ENCODE assay signal across 21 cellular contexts in the genomic region with DNA sequence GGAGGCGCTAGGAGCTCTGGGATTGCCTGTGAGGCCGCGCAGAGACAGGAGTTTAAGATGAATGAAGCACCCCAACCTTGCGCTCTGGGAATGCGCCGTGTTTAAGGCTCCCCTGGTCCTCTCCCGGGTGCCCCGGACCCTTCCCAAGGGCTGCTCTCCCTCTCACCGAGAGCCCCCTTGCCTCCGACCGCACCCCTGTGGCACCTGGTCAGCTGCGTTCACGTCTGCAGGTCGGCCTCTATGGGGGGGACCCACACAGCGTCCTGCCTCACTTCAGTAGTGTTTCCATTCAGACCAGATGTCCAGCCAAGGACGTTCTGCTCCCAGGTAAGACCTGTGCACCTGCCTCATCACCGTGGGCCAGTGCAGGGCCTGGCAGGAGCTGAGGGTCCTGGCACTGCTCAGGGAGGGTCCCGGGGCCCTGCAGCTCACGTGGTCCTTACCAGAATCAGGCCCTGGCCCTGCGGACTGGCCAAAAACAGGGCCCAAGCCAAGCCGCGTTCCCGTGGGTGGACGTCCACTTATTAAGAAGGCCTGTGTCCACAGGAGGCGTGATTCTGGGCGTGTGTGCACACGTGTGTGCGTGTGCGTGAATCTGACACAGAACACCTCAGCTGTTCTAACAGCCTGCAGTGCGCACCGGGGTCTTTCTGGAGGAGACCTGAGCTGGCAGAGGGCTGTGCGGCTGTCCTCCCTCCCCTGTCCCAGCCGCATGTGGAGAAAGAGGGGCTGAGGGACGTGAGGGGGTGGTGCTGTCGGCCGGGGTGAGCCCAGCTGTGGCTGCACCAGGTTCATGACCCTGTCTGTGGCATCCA.
DNase-seq lines count a peak whose midpoint lies in the region; ATAC-seq and TF ChIP-seq lines count a peak whose summit lies in the region.
"Had no signal": no experiment of that assay in that cellular context is flagged by ENCODE, and none has a peak within 500 bp of the region (broad histone marks: within the 10 kb centered on the region; RNA-seq: fewer than 3 reads in every experiment).

No MANE protein-coding gene starts in this region.

- TF ChIP-seq CTCF in right lobe of liver (IDR thresholded peaks at IDR 0.05) (no peak), type B pancreatic cell (conservative IDR thresholded peaks at IDR 0.05) (no peak), foreskin fibroblast (IDR thresholded peaks at IDR 0.05; ENCODE audit: low read depth, low read length) (no peak)

- peaks cover 33% of the 10 kb centered on the region for H3K27me3 Mint-ChIP-seq in activated naive CD4-positive, alpha-beta T cell treated with anti-CD3 and anti-CD28 coated beads for 36 hours (ENCODE audit: low read depth)
- peaks cover 52% of the 10 kb centered on the region for H3K27me3 Mint-ChIP-seq in type B pancreatic cell

- H3K27ac ChIP-seq in right lobe of liver: no peak overlapping the region
- H3K27ac ChIP-seq: esophagus muscularis mucosa, SK-N-MC had no signal

- no peaks in the 10 kb centered on the region for H3K36me3 Mint-ChIP-seq in activated naive CD4-positive, alpha-beta T cell treated with anti-CD3 and anti-CD28 coated beads for 36 hours (ENCODE audit: low read depth)
- H3K36me3 Mint-ChIP-seq in type B pancreatic cell: no peaks in the 10 kb centered on the region
- H3K36me3 Mint-ChIP-seq: CD4-positive, CD25-positive, alpha-beta regulatory T cell; naive thymus-derived CD4-positive, alpha-beta T cell had no signal

- intact Hi-C loops in activated naive CD4-positive, alpha-beta T cell treated with anti-CD3 and anti-CD28 coated beads for 36 hours (cut with micrococcal nuclease): no loop called here
- intact Hi-C loops in right lobe of liver (cut with DNase I): no loop called here

- no peaks in the 10 kb centered on the region for H3K9me3 ChIP-seq in right lobe of liver
- H3K9me3 ChIP-seq: esophagus muscularis mucosa had no signal

- no peaks in the 10 kb centered on the region for H3K9me3 Mint-ChIP-seq in activated naive CD4-positive, alpha-beta T cell treated with anti-CD3 and anti-CD28 coated beads for 36 hours
- no peaks in the 10 kb centered on the region for H3K9me3 Mint-ChIP-seq in type B pancreatic cell
- H3K9me3 Mint-ChIP-seq: CD4-positive, CD25-positive, alpha-beta regulatory T cell had no signal

- DNase-seq in activated naive CD4-positive, alpha-beta T cell treated with anti-CD3 and anti-CD28 coated beads for 36 hours: peak; percentile 3
- no peak for DNase-seq in activated naive CD4-positive, alpha-beta T cell treated with Interleukin-2 at 50 U/mL for 16 hours
- DNase-seq in activated naive CD4-positive, alpha-beta T cell treated with anti-CD3 and anti-CD28 coated beads, Interleukin-2, amount 50 U/mL, for 16 hours: peak; percentile 6
- DNase-seq in right lobe of liver: peak; percentile 11 to 45 (median 36)
- peak; percentile 53 for DNase-seq in type B pancreatic cell (ENCODE audit: extremely low spot score, unreplicated experiment)
- no peak for DNase-seq in foreskin fibroblast
- no peak for DNase-seq in NCI-H2171 treated with DMSO at 0.1 percent for 48 hours (lab: John Stamatoyannopoulos, UW)
- DNase-seq in nucleus accumbens (lab: John Stamatoyannopoulos, UW): no peak
- DNase-seq: ACHN; CD4-positive, CD25-positive, alpha-beta regulatory T cell; DMS79 treated with DMSO at 0.1 percent for 48 hours; NCI-H1436 treated with DMSO at 0.1 percent for 48 hours; NCI-H2227 treated with DMSO at 0.1 percent for 48 hours; PC-3; stimulated activated CD4-positive, alpha-beta T cell treated with anti-CD3 and anti-CD28 coated beads, Interleukin-15, amount 100 ng/mL, for 24 hours; stimulated activated naive CD4-positive, alpha-beta T cell; T-helper 9 cell; trophoblast cell had no signal

- no peaks in the 10 kb centered on the region for H3K27me3 ChIP-seq in right lobe of liver

- no peak overlapping the region for H3K27ac Mint-ChIP-seq in activated naive CD4-positive, alpha-beta T cell treated with anti-CD3 and anti-CD28 coated beads for 36 hours
- no peak overlapping the region for H3K27ac Mint-ChIP-seq in type B pancreatic cell
- H3K27ac Mint-ChIP-seq: CD4-positive, CD25-positive, alpha-beta regulatory T cell; naive thymus-derived CD4-positive, alpha-beta T cell had no signal

- H3K4me3 ChIP-seq in right lobe of liver (no peak overlapping the region), foreskin fibroblast (ENCODE audit: low read depth in 1 of 2, low read length in 2 of 2) (no peak overlapping the region)
- H3K4me3 ChIP-seq: esophagus muscularis mucosa, SK-N-MC had no signal

- H3K4me3 Mint-ChIP-seq in activated naive CD4-positive, alpha-beta T cell treated with anti-CD3 and anti-CD28 coated beads for 36 hours: no peak overlapping the region
- no peak overlapping the region for H3K4me3 Mint-ChIP-seq in type B pancreatic cell
- H3K4me3 Mint-ChIP-seq: CD4-positive, CD25-positive, alpha-beta regulatory T cell; naive thymus-derived CD4-positive, alpha-beta T cell had no signal

- no peaks in the 10 kb centered on the region for H3K4me1 Mint-ChIP-seq in activated naive CD4-positive, alpha-beta T cell treated with anti-CD3 and anti-CD28 coated beads for 36 hours (ENCODE audit: low read depth)
- H3K4me1 Mint-ChIP-seq in type B pancreatic cell (ENCODE audit: unreplicated experiment): no peaks in the 10 kb centered on the region
- H3K4me1 Mint-ChIP-seq: CD4-positive, CD25-positive, alpha-beta regulatory T cell had no signal

- no peak for ATAC-seq in right lobe of liver
- ATAC-seq: naive thymus-derived CD4-positive, alpha-beta T cell; PC-3 had no signal

- H3K4me1 ChIP-seq in right lobe of liver: no peaks in the 10 kb centered on the region
- H3K4me1 ChIP-seq: esophagus muscularis mucosa had no signal

- TF ChIP-seq POLR2A in right lobe of liver (IDR thresholded peaks at IDR 0.05): no peak

- H3K36me3 ChIP-seq in right lobe of liver: no peaks in the 10 kb centered on the region
- H3K36me3 ChIP-seq: esophagus muscularis mucosa had no signal

- CTCF ChIA-PET in activated naive CD4-positive, alpha-beta T cell treated with anti-CD3 and anti-CD28 coated beads for 36 hours (lab: Charles Lee): no interaction called here

- WGBS in right lobe of liver (ENCODE audit: insufficient coverage, low coverage, low lambda C conversion rate, missing lambda C conversion rate): 19% methylated on average over 4 of the region's 36 CpGs

Comparison
In these comparisons a context has a peak if more than half of its experiments do, and no peak if none do; other contexts are left out.
1. DNase-seq: peak in activated naive CD4-positive, alpha-beta T cell treated with anti-CD3 and anti-CD28 coated beads for 36 hours (single experiment), activated naive CD4-positive, alpha-beta T cell treated with anti-CD3 and anti-CD28 coated beads, Interleukin-2, amount 50 U/mL, for 16 hours (single experiment), right lobe of liver (3 of 3) and type B pancreatic cell (single experiment); none in activated naive CD4-positive, alpha-beta T cell treated with Interleukin-2 at 50 U/mL for 16 hours (single experiment), foreskin fibroblast (0 of 2), NCI-H2171 treated with DMSO at 0.1 percent for 48 hours (single experiment) and nucleus accumbens (0 of 56).